Comparison of ENCODE assay signal across 17 cellular contexts in the genomic region with DNA sequence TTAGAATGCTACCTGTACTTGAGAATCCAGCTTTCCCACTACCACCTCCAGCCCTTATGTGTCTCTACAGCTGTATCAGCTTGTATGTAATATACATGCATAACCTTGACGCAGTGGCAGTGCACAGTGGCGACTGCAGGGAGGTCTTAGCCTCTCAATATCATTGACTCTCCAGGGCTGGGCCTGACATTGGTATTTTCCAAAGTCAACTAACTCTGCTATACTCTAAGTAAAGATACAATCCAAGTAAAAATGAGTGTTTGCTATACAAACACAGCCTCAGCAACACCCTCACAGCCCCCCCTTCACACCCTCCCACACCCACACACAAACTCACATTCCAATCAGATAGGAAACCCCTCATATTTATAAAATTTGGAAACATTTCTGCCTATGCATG. TPM values are rescaled to one million over a fixed set of nuclear protein-coding genes. Genes with fewer than 3 reads are reported as not detected.
A peak's percentile ranks its signal among the peaks of the same experiment; 100 is the strongest.
DNase-seq lines count a peak whose midpoint lies in the region; ATAC-seq and TF ChIP-seq lines count a peak whose summit lies in the region.
"Had no signal": no experiment of that assay in that cellular context is flagged by ENCODE, and none has a peak within 500 bp of the region (broad histone marks: within the 10 kb centered on the region; RNA-seq: fewer than 3 reads in every experiment).

No MANE protein-coding gene starts in this region.

- peaks cover 43% of the 10 kb centered on the region for H3K4me1 Mint-ChIP-seq in dendritic cell treated with granulocyte-macrophage colony-stimulating factor and Interleukin-4, amounts not matched to agents 40 ng/mL and 50 ng/mL, for 4 days (ENCODE audit: low read depth)
- peaks cover 0 to 4% (median 1%) of the 10 kb centered on the region in 4 donors for H3K4me1 Mint-ChIP-seq in CD4-positive, alpha-beta memory T cell
- H3K4me1 Mint-ChIP-seq: IgD-negative memory B cell had no signal

- TF ChIP-seq CTCF in lower lobe of right lung (IDR thresholded peaks at IDR 0.05) (no peak), stomach (IDR thresholded peaks at IDR 0.05) (no peak), prostate gland (IDR thresholded peaks at IDR 0.05) (no peak)

- TF ChIP-seq POLR2A in stomach (IDR thresholded peaks at IDR 0.05) (no peak), prostate gland (IDR thresholded peaks at IDR 0.05) (no peak)

- H3K27ac ChIP-seq in lower lobe of right lung: peak overlapping the region; percentile 4
- H3K27ac ChIP-seq in stomach: peak overlapping the region in 1 of 5 donors; percentile 50
- no peak overlapping the region for H3K27ac ChIP-seq in prostate gland
- no peak overlapping the region for H3K27ac ChIP-seq in CD4-positive, alpha-beta memory T cell (ENCODE audit: low read depth, low read length)
- no peak overlapping the region for H3K27ac ChIP-seq in substantia nigra (ENCODE audit: low read depth, low read length, poor library complexity, severe bottlenecking)
- H3K27ac ChIP-seq: A549, C4-2B had no signal

- CTCF ChIA-PET in CD4-positive, alpha-beta memory T cell (lab: Charles Lee; ENCODE audit: partially characterized antibody): no interaction called here

- ATAC-seq in lower lobe of right lung: peak; percentile 25 to 66
- ATAC-seq: A549; CD8-positive, alpha-beta T cell; HCT116 had no signal

- peak overlapping the region; percentile 75 for H3K27ac Mint-ChIP-seq in dendritic cell treated with granulocyte-macrophage colony-stimulating factor and Interleukin-4, amounts not matched to agents 40 ng/mL and 50 ng/mL, for 4 days
- no peak overlapping the region for H3K27ac Mint-ChIP-seq in CD4-positive, alpha-beta memory T cell
- H3K27ac Mint-ChIP-seq: CD8-positive, alpha-beta T cell; IgD-negative memory B cell had no signal

- intact Hi-C loops in dendritic cell treated with granulocyte-macrophage colony-stimulating factor and Interleukin-4, amounts not matched to agents 40 ng/mL and 50 ng/mL, for 4 days (cut with micrococcal nuclease): loop anchor here (10.0 kb wide), 1 partner anchor 48 kb away; no protein-coding TSS in a partner anchor
- intact Hi-C loops in lower lobe of right lung (cut with DNase I) (no loop called here), stomach (cut with DNase I; ENCODE audit: low total_unique reads) (no loop called here), prostate gland (cut with DNase I) (loop anchor here (10.0 kb wide), 1 partner anchor 608 kb away; the partner anchor contains the start of gene HMGB1)
- intact Hi-C loops in CD4-positive, alpha-beta memory T cell (cut with micrococcal nuclease): no loop called here

- WGBS in stomach, 5 donors: 36 to 59% (median 56%) methylated on average over 2 of the region's 2 CpGs
- WGBS in prostate gland: 91% methylated on average over 2 of the region's 2 CpGs

- H3K36me3 ChIP-seq in lower lobe of right lung (no peaks in the 10 kb centered on the region), stomach (no peaks in the 10 kb centered on the region), prostate gland (no peaks in the 10 kb centered on the region)
- no peaks in the 10 kb centered on the region for H3K36me3 ChIP-seq in CD4-positive, alpha-beta memory T cell (ENCODE audit: insufficient read depth, low read length)
- H3K36me3 ChIP-seq: BE2C had no signal

- DNase-seq in lower lobe of right lung (no peak), stomach (peak; percentile 46), prostate gland (ENCODE audit: low spot score) (no peak), substantia nigra (lab: John Stamatoyannopoulos, UW) (no peak)
- no peak for DNase-seq in CD4-positive, alpha-beta memory T cell
- DNase-seq: BE2C; CD8-positive, alpha-beta T cell; COR-L47; DMS153; DMS79 treated with DMSO at 0.1 percent for 48 hours; EL; GM23248 had no signal

- no peaks in the 10 kb centered on the region for H3K27me3 ChIP-seq in lower lobe of right lung (ENCODE audit: low read depth)
- H3K27me3 ChIP-seq in stomach: no peaks in the 10 kb centered on the region
- no peaks in the 10 kb centered on the region for H3K27me3 ChIP-seq in prostate gland (replicated peaks; ENCODE audit: insufficient read depth)
- H3K27me3 ChIP-seq in CD4-positive, alpha-beta memory T cell (ENCODE audit: insufficient read depth, low read length): no peaks in the 10 kb centered on the region
- H3K27me3 ChIP-seq: BE2C had no signal

- H3K27me3 Mint-ChIP-seq in dendritic cell treated with granulocyte-macrophage colony-stimulating factor and Interleukin-4, amounts not matched to agents 40 ng/mL and 50 ng/mL, for 4 days: no peaks in the 10 kb centered on the region
- no peaks in the 10 kb centered on the region for H3K27me3 Mint-ChIP-seq in CD4-positive, alpha-beta memory T cell
- H3K27me3 Mint-ChIP-seq: IgD-negative memory B cell had no signal

- H3K9me3 Mint-ChIP-seq in dendritic cell treated with granulocyte-macrophage colony-stimulating factor and Interleukin-4, amounts not matched to agents 40 ng/mL and 50 ng/mL, for 4 days: no peaks in the 10 kb centered on the region
- H3K9me3 Mint-ChIP-seq in CD4-positive, alpha-beta memory T cell: no peaks in the 10 kb centered on the region
- H3K9me3 Mint-ChIP-seq: CD8-positive, alpha-beta T cell had no signal

- TF ChIP-seq EP300 in stomach (IDR thresholded peaks at IDR 0.05): no peak

- H3K4me1 ChIP-seq in lower lobe of right lung: peaks cover 7% of the 10 kb centered on the region
- H3K4me1 ChIP-seq in stomach: peaks cover 0 to 22% (median 9%) of the 10 kb centered on the region in 4 donors
- no peaks in the 10 kb centered on the region for H3K4me1 ChIP-seq in prostate gland (replicated peaks)
- no peaks in the 10 kb centered on the region for H3K4me1 ChIP-seq in CD4-positive, alpha-beta memory T cell (ENCODE audit: insufficient read depth, low read length)

- H3K4me3 ChIP-seq in lower lobe of right lung (no peak overlapping the region), stomach (no peak overlapping the region), prostate gland (no peak overlapping the region)
- H3K4me3 ChIP-seq in CD4-positive, alpha-beta memory T cell (ENCODE audit: low read length in 2 of 2): no peak overlapping the region
- H3K4me3 ChIP-seq: A549, GM23248 had no signal

- H3K4me3 Mint-ChIP-seq in dendritic cell treated with granulocyte-macrophage colony-stimulating factor and Interleukin-4, amounts not matched to agents 40 ng/mL and 50 ng/mL, for 4 days: no peak overlapping the region
- no peak overlapping the region for H3K4me3 Mint-ChIP-seq in CD4-positive, alpha-beta memory T cell
- H3K4me3 Mint-ChIP-seq: CD8-positive, alpha-beta T cell; IgD-negative memory B cell had no signal

- H3K36me3 Mint-ChIP-seq in dendritic cell treated with granulocyte-macrophage colony-stimulating factor and Interleukin-4, amounts not matched to agents 40 ng/mL and 50 ng/mL, for 4 days (ENCODE audit: low read depth): no peaks in the 10 kb centered on the region
- H3K36me3 Mint-ChIP-seq in CD4-positive, alpha-beta memory T cell: no peaks in the 10 kb centered on the region
- H3K36me3 Mint-ChIP-seq: CD8-positive, alpha-beta T cell; IgD-negative memory B cell had no signal

- POLR2A ChIA-PET in CD4-positive, alpha-beta memory T cell (lab: Charles Lee; ENCODE audit: partially characterized antibody): no interaction called here

- no peaks in the 10 kb centered on the region for H3K9me3 ChIP-seq in lower lobe of right lung
- no peaks in the 10 kb centered on the region for H3K9me3 ChIP-seq in stomach
- H3K9me3 ChIP-seq in prostate gland: no peaks in the 10 kb centered on the region
- H3K9me3 ChIP-seq in CD4-positive, alpha-beta memory T cell (ENCODE audit: control insufficient read depth in 1 of 2, low read length in 2 of 2): no peaks in the 10 kb centered on the region
- H3K9me3 ChIP-seq: A549, BE2C had no signal

RNA-seq across cellular contexts. Expression of gene UBL3, which starts 6.7 kb away (rescaled TPM):
- total RNA-seq in lower lobe of right lung (49.5 TPM), stomach (100 to 1,000 TPM in 1 of 5 donors, 10 to 100 TPM in 4; 24.3 to 115 (median 45.5) TPM), prostate gland (10 to 100 TPM; 36.3 to 38.2 TPM)
- polyA plus RNA-seq in stomach: 100 to 1,000 TPM in 1 of 3 donors, 10 to 100 TPM in 2; 21.5 to 100 (median 39.0) TPM
- total RNA-seq in CD4-positive, alpha-beta memory T cell: 10 to 100 TPM; 45.7 to 47.0 TPM
- polyA plus RNA-seq in CD4-positive, alpha-beta memory T cell: 10 to 100 TPM; 46.1 to 47.4 TPM

Comparison
In these comparisons a context has a peak if more than half of its experiments do, and no peak if none do; other contexts are left out.
1. intact Hi-C loops: an anchor here in dendritic cell treated with granulocyte-macrophage colony-stimulating factor and Interleukin-4, amounts not matched to agents 40 ng/mL and 50 ng/mL, for 4 days (10.0 kb wide) and prostate gland (10.0 kb wide); none called in lower lobe of right lung, stomach and CD4-positive, alpha-beta memory T cell.